ENCODE assay signal across 9 cellular contexts in the genomic region with DNA sequence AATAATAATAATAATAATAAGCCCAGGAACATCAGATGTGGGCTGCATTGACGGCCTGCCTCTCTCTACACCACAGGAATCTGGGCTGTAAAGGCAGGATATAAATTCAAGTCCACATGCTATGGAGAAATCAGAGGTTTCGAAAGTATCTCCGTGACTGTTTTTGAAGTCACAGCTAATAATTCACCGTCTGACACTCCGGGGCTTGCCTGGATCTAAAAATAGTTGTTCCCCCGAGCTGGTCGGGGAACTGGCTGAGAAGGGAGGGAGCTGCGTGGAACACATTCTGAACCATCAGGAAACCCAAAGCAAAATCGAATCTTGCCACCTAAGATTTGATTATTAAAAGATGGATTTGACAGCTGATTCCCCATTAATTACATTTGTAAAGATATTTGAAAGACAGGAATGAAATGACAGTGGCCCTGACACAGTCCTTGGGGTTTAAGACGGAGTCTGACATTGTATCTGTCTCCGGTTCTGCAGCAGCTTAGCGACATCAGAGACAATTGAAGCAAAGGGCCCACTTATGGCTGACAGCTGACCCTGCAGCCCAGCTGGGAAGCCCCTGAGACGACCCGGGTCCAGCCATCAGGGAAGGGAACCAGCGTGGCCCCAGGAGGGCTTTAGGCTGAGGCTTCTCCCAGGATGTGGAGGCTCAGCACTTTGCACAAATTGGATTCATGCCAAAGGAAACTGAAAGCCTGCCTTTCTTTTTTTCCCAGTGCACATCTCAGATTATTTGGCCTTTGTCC. TPM values are rescaled to one million over a fixed set of nuclear protein-coding genes. Genes with fewer than 3 reads are reported as not detected.
DNase-seq lines count a peak whose midpoint lies in the region; ATAC-seq and TF ChIP-seq lines count a peak whose summit lies in the region.
"Had no signal": no experiment of that assay in that cellular context is flagged by ENCODE, and none has a peak within 500 bp of the region (broad histone marks: within the 10 kb centered on the region; RNA-seq: fewer than 3 reads in every experiment).

No MANE protein-coding gene starts in this region.

- no peaks in the 10 kb centered on the region for H3K27me3 ChIP-seq in subcutaneous abdominal adipose tissue (ENCODE audit: control insufficient read depth in 5 of 5, insufficient read depth in 4 of 5, low read length in 5 of 5)
- H3K27me3 ChIP-seq: SJSA1 had no signal

- intact Hi-C loops in activated T-helper 2 cell treated with anti-CD3 and anti-CD28 coated beads, Interferon-gamma antibody, Interleukin-2, Interleukin-4, amounts not matched to agents 10 μg/mL and 5 μg/mL and 100 μg/mL, durations not matched to agents 14 hours and 24 hours and 36 hours (cut with micrococcal nuclease): loop anchor here (10.0 kb wide), 1 partner anchor 655 kb away; no protein-coding TSS in a partner anchor

- no peak overlapping the region for H3K4me3 Mint-ChIP-seq in activated T-helper 2 cell treated with anti-CD3 and anti-CD28 coated beads, Interferon-gamma antibody, Interleukin-2, Interleukin-4, amounts not matched to agents 10 μg/mL and 5 μg/mL and 100 μg/mL, durations not matched to agents 14 hours and 24 hours and 36 hours (ENCODE audit: low read depth)

- TF ChIP-seq CTCF in VCaP (conservative IDR thresholded peaks at IDR 0.05): no peak

- H3K4me1 Mint-ChIP-seq in activated T-helper 2 cell treated with anti-CD3 and anti-CD28 coated beads, Interferon-gamma antibody, Interleukin-2, Interleukin-4, amounts not matched to agents 10 μg/mL and 5 μg/mL and 100 μg/mL, durations not matched to agents 14 hours and 24 hours and 36 hours (ENCODE audit: low read depth): peaks cover 7% of the 10 kb centered on the region

- peak overlapping the region; percentile 0; the same call in 1 of the 2 replicates for H3K27ac ChIP-seq in VCaP
- H3K27ac ChIP-seq in subcutaneous abdominal adipose tissue (ENCODE audit: low read depth, low read length): peak overlapping the region; percentile 93
- H3K27ac ChIP-seq: SJSA1 had no signal

- DNase-seq in SIG-M5 treated with dmso at 0.1 percent for 504 hours (lab: John Stamatoyannopoulos, UW; ENCODE audit: unreplicated experiment): peak; percentile 28
- DNase-seq in SIG-M5 (lab: John Stamatoyannopoulos, UW): no peak
- DNase-seq in iris pigment epithelial cell (ENCODE audit: low read depth): peak; percentile 85
- no peak for DNase-seq in occipital lobe (lab: John Stamatoyannopoulos, UW)
- DNase-seq in activated T-helper 2 cell treated with anti-CD3 and anti-CD28 coated beads, Interferon-gamma antibody, Interleukin-2, Interleukin-4, amounts not matched to agents 10 μg/mL and 5 μg/mL and 100 μg/mL, durations not matched to agents 14 hours and 24 hours and 36 hours (ENCODE audit: low spot score): no peak

- no peaks in the 10 kb centered on the region for H3K9me3 Mint-ChIP-seq in activated T-helper 2 cell treated with anti-CD3 and anti-CD28 coated beads, Interferon-gamma antibody, Interleukin-2, Interleukin-4, amounts not matched to agents 10 μg/mL and 5 μg/mL and 100 μg/mL, durations not matched to agents 14 hours and 24 hours and 36 hours

- peak overlapping the region in 4 of 5 donors; percentile 44 to 60 (median 52) for H3K9ac ChIP-seq in subcutaneous abdominal adipose tissue (ENCODE audit: low read length in 5 of 5)

- no peaks in the 10 kb centered on the region for H3K9me3 ChIP-seq in subcutaneous abdominal adipose tissue (ENCODE audit: control insufficient read depth in 5 of 5, low read length in 5 of 5)
- H3K9me3 ChIP-seq: SJSA1 had no signal

- peaks cover 14 to 53% (median 30%) of the 10 kb centered on the region in 5 donors for H3K4me1 ChIP-seq in subcutaneous abdominal adipose tissue (ENCODE audit: control insufficient read depth in 5 of 5, insufficient read depth in 5 of 5, low read length in 5 of 5)

- ATAC-seq in GM19328 (IDR thresholded peaks at IDR 0.05; ENCODE audit: unreplicated experiment): no peak

- H3K27me3 Mint-ChIP-seq in activated T-helper 2 cell treated with anti-CD3 and anti-CD28 coated beads, Interferon-gamma antibody, Interleukin-2, Interleukin-4, amounts not matched to agents 10 μg/mL and 5 μg/mL and 100 μg/mL, durations not matched to agents 14 hours and 24 hours and 36 hours (ENCODE audit: low read depth): peaks cover 13% of the 10 kb centered on the region

- H3K36me3 Mint-ChIP-seq in activated T-helper 2 cell treated with anti-CD3 and anti-CD28 coated beads, Interferon-gamma antibody, Interleukin-2, Interleukin-4, amounts not matched to agents 10 μg/mL and 5 μg/mL and 100 μg/mL, durations not matched to agents 14 hours and 24 hours and 36 hours (ENCODE audit: low read depth): no peaks in the 10 kb centered on the region

- no peaks in the 10 kb centered on the region for H3K36me3 ChIP-seq in subcutaneous abdominal adipose tissue (ENCODE audit: control insufficient read depth in 5 of 5, insufficient read depth in 5 of 5, low read length in 5 of 5)
- H3K36me3 ChIP-seq: SJSA1 had no signal

- H3K4me3 ChIP-seq in subcutaneous abdominal adipose tissue (ENCODE audit: low read depth in 1 of 5, low read length in 5 of 5): peak overlapping the region; percentile 38 to 54 (median 50)
- H3K4me3 ChIP-seq: SJSA1 had no signal

- no peak overlapping the region for H3K27ac Mint-ChIP-seq in activated T-helper 2 cell treated with anti-CD3 and anti-CD28 coated beads, Interferon-gamma antibody, Interleukin-2, Interleukin-4, amounts not matched to agents 10 μg/mL and 5 μg/mL and 100 μg/mL, durations not matched to agents 14 hours and 24 hours and 36 hours

RNA-seq across cellular contexts. Expression of a gene that starts 35.2 kb away (rescaled TPM):
- 91.9 TPM for total RNA-seq in occipital lobe
- total RNA-seq in activated T-helper 2 cell treated with anti-CD3 and anti-CD28 coated beads, Interferon-gamma antibody, Interleukin-2, Interleukin-4, amounts not matched to agents 10 μg/mL and 5 μg/mL and 100 μg/mL, durations not matched to agents 14 hours and 24 hours and 36 hours: 126 and 129 TPM in 2 replicates

Comparison
In these comparisons a context has a peak if more than half of its experiments do, and no peak if none do; other contexts are left out.
1. DNase-seq: peak in SIG-M5 treated with dmso at 0.1 percent for 504 hours (single experiment) and iris pigment epithelial cell (single experiment); none in SIG-M5 (single experiment), occipital lobe (single experiment) and activated T-helper 2 cell treated with anti-CD3 and anti-CD28 coated beads, Interferon-gamma antibody, Interleukin-2, Interleukin-4, amounts not matched to agents 10 μg/mL and 5 μg/mL and 100 μg/mL, durations not matched to agents 14 hours and 24 hours and 36 hours (single experiment).